Comparison of ENCODE assay signal across 24 cellular contexts in the genomic region with DNA sequence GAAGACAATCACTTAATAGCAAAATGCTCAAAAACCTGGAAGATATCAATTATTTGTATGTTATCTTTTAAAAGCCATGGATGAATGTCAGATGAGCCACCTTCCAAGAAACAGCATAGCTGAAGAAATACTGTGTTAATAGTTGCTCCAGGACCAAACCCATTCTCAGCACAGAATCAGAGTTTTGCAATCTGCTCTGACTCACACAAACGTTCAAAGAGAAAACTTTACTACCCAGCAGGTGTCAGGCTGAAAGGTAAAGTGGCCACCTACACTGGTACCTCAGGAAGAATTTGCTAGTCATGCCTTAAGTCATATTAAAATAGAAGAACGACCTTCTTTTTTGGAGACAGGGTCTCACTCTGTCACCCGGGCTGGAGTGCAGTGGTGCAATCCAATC.
DNase-seq lines count a peak whose midpoint lies in the region; ATAC-seq and TF ChIP-seq lines count a peak whose summit lies in the region.
"Had no signal": no experiment of that assay in that cellular context is flagged by ENCODE, and none has a peak within 500 bp of the region (broad histone marks: within the 10 kb centered on the region; RNA-seq: fewer than 3 reads in every experiment).

No MANE protein-coding gene starts in this region.

- H3K9ac ChIP-seq in PC-3 (ENCODE audit: low read length), result no peak overlapping the region

- H3K27ac Mint-ChIP-seq in Calu3 (ENCODE audit: unreplicated experiment), result no peak overlapping the region
- H3K27ac Mint-ChIP-seq: activated B cell treated with CpG ODN at 0.5 μM for 24 hours had no signal

- no peaks in the 10 kb centered on the region for H3K9me2 ChIP-seq in PC-3 (replicated peaks; ENCODE audit: low read length)

- POLR2A ChIA-PET in PC-3 (lab: Charles Lee; ENCODE audit: unreplicated experiment), result no interaction called here

- no peaks in the 10 kb centered on the region for H3K27me3 ChIP-seq in PC-3 (ENCODE audit: low read length)
- no peaks in the 10 kb centered on the region for H3K27me3 ChIP-seq in left lung
- no peaks in the 10 kb centered on the region for H3K27me3 ChIP-seq in testis
- H3K27me3 ChIP-seq: adrenal gland, esophagus muscularis mucosa, uterus had no signal

- no peaks in the 10 kb centered on the region for H3F3A ChIP-seq in PC-3 (ENCODE audit: low read length, unreplicated experiment)

- DNase-seq in Calu3 (peak; percentile 4), PC-3 (peak; percentile 96), epithelial cell of proximal tubule (ENCODE audit: low read depth) (peak; percentile 46), left lung (no peak), NCI-H1436 (lab: John Stamatoyannopoulos, UW) (no peak), testis (no peak), KG1 (lab: John Stamatoyannopoulos, UW) (no peak), NCI-H526 treated with DMSO at 0.1 percent for 48 hours (lab: John Stamatoyannopoulos, UW) (no peak)
- DNase-seq: activated B cell treated with CpG ODN at 0.5 μM for 24 hours; activated CD4-positive, alpha-beta T cell treated with anti-CD3 and anti-CD28 coated beads, Interleukin-2, amount 50 U/mL, for 48 hours; activated effector memory CD4-positive, alpha-beta T cell treated with anti-CD3 and anti-CD28 coated beads, Interleukin-2, amount 50 U/mL, for 16 hours; C1 segment of cervical spinal cord; central memory CD4-positive, alpha-beta T cell; dorsolateral prefrontal cortex; GOT3; NCI-H1092; NCI-H2081; NCI-H446 treated with DMSO at 0.1 percent for 48 hours; T-helper 9 cell; uterus had no signal

- H3K4me3 Mint-ChIP-seq in Calu3 (ENCODE audit: low read depth, unreplicated experiment), result no peak overlapping the region
- H3K4me3 Mint-ChIP-seq: activated B cell treated with CpG ODN at 0.5 μM for 24 hours had no signal

- ATAC-seq in PC-3 (peak; percentile 72), left lung (peak; percentile 60)

- H3K9me3 ChIP-seq in PC-3 (ENCODE audit: low read length), result no peaks in the 10 kb centered on the region
- H3K9me3 ChIP-seq in left lung, result no peaks in the 10 kb centered on the region
- no peaks in the 10 kb centered on the region for H3K9me3 ChIP-seq in testis
- H3K9me3 ChIP-seq: adrenal gland, esophagus muscularis mucosa, uterus had no signal

- H3K27me3 Mint-ChIP-seq in Calu3 (ENCODE audit: unreplicated experiment), result no peaks in the 10 kb centered on the region
- H3K27me3 Mint-ChIP-seq: activated B cell treated with CpG ODN at 0.5 μM for 24 hours had no signal

- H3K4me3 ChIP-seq in PC-3 (ENCODE audit: low read length), result no peak overlapping the region
- H3K4me3 ChIP-seq in epithelial cell of proximal tubule (ENCODE audit: low read depth, low read length), result no peak overlapping the region
- H3K4me3 ChIP-seq in left lung, result no peak overlapping the region
- no peak overlapping the region for H3K4me3 ChIP-seq in testis
- H3K4me3 ChIP-seq: adrenal gland, dorsolateral prefrontal cortex, esophagus muscularis mucosa, lung, SK-N-MC, uterus had no signal

- H2AFZ ChIP-seq in PC-3 (ENCODE audit: low read length), result no peak overlapping the region

- TF ChIP-seq CTCF in Calu3 (IDR thresholded peaks at IDR 0.05; ENCODE audit: unreplicated experiment), result no peak
- TF ChIP-seq CTCF in PC-3 (conservative IDR thresholded peaks at IDR 0.05; ENCODE audit: low read depth, low read length), result peak; percentile 46
- peak; percentile 3 for TF ChIP-seq CTCF in epithelial cell of proximal tubule (conservative IDR thresholded peaks at IDR 0.05; ENCODE audit: low read depth, low read length)
- TF ChIP-seq CTCF in left lung (IDR thresholded peaks at IDR 0.05), result no peak
- TF ChIP-seq CTCF in testis (IDR thresholded peaks at IDR 0.05), result no peak

- H3K4me2 ChIP-seq in PC-3 (ENCODE audit: low read length), result no peak overlapping the region

- no peaks in the 10 kb centered on the region for H3K36me3 Mint-ChIP-seq in Calu3 (ENCODE audit: insufficient read depth, unreplicated experiment)

- TF ChIP-seq POLR2A in testis (IDR thresholded peaks at IDR 0.05), result no peak

- no peaks in the 10 kb centered on the region for H3K79me2 ChIP-seq in PC-3 (ENCODE audit: low read length)

- intact Hi-C loops in Calu3 (cut with micrococcal nuclease; ENCODE audit: unreplicated experiment), result no loop called here
- intact Hi-C loops in PC-3 (cut with micrococcal nuclease), result no loop called here
- intact Hi-C loops in left lung (cut with DNase I), result no loop called here
- intact Hi-C loops in testis (cut with DNase I; ENCODE audit: low total_unique reads), result no loop called here

- BruUV-seq in Calu3 (replicated peaks; lab: Mats Ljungman, UMichigan), result no TSS peak
- no TSS peak for BruUV-seq in PC-3 (replicated peaks; lab: Mats Ljungman, UMichigan)

- no peaks in the 10 kb centered on the region for H4K20me1 ChIP-seq in PC-3 (ENCODE audit: low read length)

- WGBS in testis, 2 donors, result 80 to 87% methylated on average over 3 of the region's 3 CpGs

- peaks cover 25% of the 10 kb centered on the region for H3K4me1 ChIP-seq in PC-3 (ENCODE audit: insufficient read depth, low read length)
- H3K4me1 ChIP-seq in left lung, result no peaks in the 10 kb centered on the region
- H3K4me1 ChIP-seq in testis, result no peaks in the 10 kb centered on the region
- H3K4me1 ChIP-seq: uterus had no signal

- CTCF ChIA-PET in Calu3 (lab: Charles Lee), result interaction anchor here (1.0 kb wide), 2 partner anchors 9 to 349 kb away, joined by 3 read pairs; no protein-coding TSS in a partner anchor
- CTCF ChIA-PET in PC-3 (lab: Charles Lee), result no interaction called here

- peaks cover 19% of the 10 kb centered on the region for H3K4me1 Mint-ChIP-seq in Calu3 (ENCODE audit: low read depth, unreplicated experiment)
- H3K4me1 Mint-ChIP-seq: activated B cell treated with CpG ODN at 0.5 μM for 24 hours had no signal

- H3K36me3 ChIP-seq in PC-3 (ENCODE audit: low read depth, low read length) (no peaks in the 10 kb centered on the region), left lung (no peaks in the 10 kb centered on the region), testis (ENCODE audit: low read depth, missing control alignments) (no peaks in the 10 kb centered on the region)
- H3K36me3 ChIP-seq: adrenal gland, esophagus muscularis mucosa, uterus had no signal

- no peak overlapping the region for H3K27ac ChIP-seq in PC-3 (ENCODE audit: low read length)
- H3K27ac ChIP-seq in left lung, result no peak overlapping the region
- no peak overlapping the region for H3K27ac ChIP-seq in testis
- H3K27ac ChIP-seq: adrenal gland, dorsolateral prefrontal cortex, esophagus muscularis mucosa, SK-N-MC, uterus had no signal

- no peaks in the 10 kb centered on the region for H3K9me3 Mint-ChIP-seq in Calu3 (ENCODE audit: low read depth, unreplicated experiment)
- H3K9me3 Mint-ChIP-seq: activated B cell treated with CpG ODN at 0.5 μM for 24 hours had no signal

Comparison
In these comparisons a context has a peak if more than half of its experiments do, and no peak if none do; other contexts are left out.
1. DNase-seq: peak in Calu3 (single experiment), PC-3 (single experiment) and epithelial cell of proximal tubule (single experiment); none in left lung (0 of 2), NCI-H1436 (single experiment), testis (single experiment), KG1 (single experiment) and NCI-H526 treated with DMSO at 0.1 percent for 48 hours (single experiment).
2. CTCF ChIP-seq: peak in PC-3 (single experiment) and epithelial cell of proximal tubule (single experiment); none in Calu3 (single experiment), left lung (0 of 2) and testis (0 of 3).